Comparison of ENCODE assay signal across 1 cellular context in genomic region chr4:39044947-39045734, GRCh38.
TF ChIP-seq lines count a peak whose summit lies in the region.

No MANE protein-coding gene starts in this region.

TF ChIP-seq in K562, 482 proteins besides CTCF, POLR2A, EP300 and RAD21 (continued from another document and continues in another):
- TF ChIP-seq ZNF511 (CRISPR knock-in tag; IDR thresholded peaks at IDR 0.05): no peak
- TF ChIP-seq PREB (CRISPR knock-in tag; IDR thresholded peaks at IDR 0.05): no peak
- no peak for TF ChIP-seq ZNF24 (IDR thresholded peaks at IDR 0.05)
- no peak for TF ChIP-seq CBX3 (IDR thresholded peaks at IDR 0.05; ENCODE audit: borderline replicate concordance in 1 of 2, low read length in 2 of 2)
- TF ChIP-seq RREB1 (CRISPR knock-in tag; IDR thresholded peaks at IDR 0.05): no peak
- TF ChIP-seq TARDBP (IDR thresholded peaks at IDR 0.05): no peak
- TF ChIP-seq ZNF449 (CRISPR knock-in tag; IDR thresholded peaks at IDR 0.05): no peak
- TF ChIP-seq ZNF143 (CRISPR knock-in tag; IDR thresholded peaks at IDR 0.05): no peak
- no peak for TF ChIP-seq RFX7 (CRISPR knock-in tag; IDR thresholded peaks at IDR 0.05)
- TF ChIP-seq ZNF589 (CRISPR knock-in tag; IDR thresholded peaks at IDR 0.05; ENCODE audit: low read depth): 0 out of 2 replicates have a peak, but pooled peaks have one; percentile 36
- no peak for TF ChIP-seq CBFA2T2 (conservative IDR thresholded peaks at IDR 0.05)
- TF ChIP-seq SREBF1 (IDR thresholded peaks at IDR 0.05; ENCODE audit: borderline replicate concordance, low read depth, low read length): no peak
- TF ChIP-seq LARP7 (IDR thresholded peaks at IDR 0.05): no peak
- no peak for TF ChIP-seq TCFL5 (CRISPR knock-in tag; conservative IDR thresholded peaks at IDR 0.05)
- TF ChIP-seq THRAP3 (IDR thresholded peaks at IDR 0.05; ENCODE audit: borderline replicate concordance): no peak
- no peak for TF ChIP-seq ZNF354B (CRISPR knock-in tag; IDR thresholded peaks at IDR 0.05)
- peak; percentile 47; the same call in 1 of the 2 replicates for TF ChIP-seq CTBP1 (IDR thresholded peaks at IDR 0.05; ENCODE audit: borderline replicate concordance)
- TF ChIP-seq BRF1 (IDR thresholded peaks at IDR 0.05; ENCODE audit: borderline replicate concordance, extremely low read depth, insufficient read length): no peak
- TF ChIP-seq USF1 (CRISPR knock-in tag; IDR thresholded peaks at IDR 0.05): no peak
- TF ChIP-seq SMAD3 (CRISPR knock-in tag; conservative IDR thresholded peaks at IDR 0.05): no peak
- TF ChIP-seq FOXK2 (conservative IDR thresholded peaks at IDR 0.05 in 1 of 2, IDR thresholded peaks at IDR 0.05 in 1 of 2; ENCODE audit: low read depth in 2 of 2): no peak
- TF ChIP-seq MEIS2 (IDR thresholded peaks at IDR 0.05; ENCODE audit: partially characterized antibody): no peak
- TF ChIP-seq TOE1 (IDR thresholded peaks at IDR 0.05; ENCODE audit: borderline replicate concordance): no peak
- TF ChIP-seq TOE1 (CRISPR knock-in tag; IDR thresholded peaks at IDR 0.05; ENCODE audit: borderline replicate concordance, low read depth): no peak
- no peak for TF ChIP-seq PHF20 (IDR thresholded peaks at IDR 0.05; ENCODE audit: partially characterized antibody)
- no peak for TF ChIP-seq ZKSCAN8 (CRISPR knock-in tag; IDR thresholded peaks at IDR 0.05)
- no peak for TF ChIP-seq ZBTB34 (CRISPR knock-in tag; IDR thresholded peaks at IDR 0.05)
- no peak for TF ChIP-seq HLTF (IDR thresholded peaks at IDR 0.05)
- no peak for TF ChIP-seq SMAD2 (IDR thresholded peaks at IDR 0.05; ENCODE audit: low read depth, low read length)
- no peak for TF ChIP-seq ZNF707 (CRISPR knock-in tag; conservative IDR thresholded peaks at IDR 0.05)
- no peak for TF ChIP-seq ZNF12 (CRISPR knock-in tag; IDR thresholded peaks at IDR 0.05)
- TF ChIP-seq FOXK1 (CRISPR knock-in tag; IDR thresholded peaks at IDR 0.05; ENCODE audit: borderline replicate concordance): no peak
- TF ChIP-seq RNF219 (CRISPR knock-in tag; IDR thresholded peaks at IDR 0.05): no peak
- TF ChIP-seq PTTG1 (tag; IDR thresholded peaks at IDR 0.05; ENCODE audit: low read depth): no peak
- no peak for TF ChIP-seq ZBTB33 (CRISPR knock-in tag; IDR thresholded peaks at IDR 0.05)
- no peak for TF ChIP-seq MBD2 (IDR thresholded peaks at IDR 0.05; ENCODE audit: borderline replicate concordance, low read depth)
- TF ChIP-seq SMAD1 (IDR thresholded peaks at IDR 0.05; ENCODE audit: low read depth, low read length, partially characterized antibody): no peak
- TF ChIP-seq THAP12 (CRISPR knock-in tag; IDR thresholded peaks at IDR 0.05): no peak
- TF ChIP-seq RBM22 (IDR thresholded peaks at IDR 0.05; ENCODE audit: low read depth, low read length, poor library complexity, severe bottlenecking): no peak
- TF ChIP-seq PHF8 (IDR thresholded peaks at IDR 0.05; ENCODE audit: borderline replicate concordance, low read length): peak; percentile 63; the same call in 1 of the 2 replicates
- TF ChIP-seq ZNF184 (CRISPR knock-in tag; IDR thresholded peaks at IDR 0.05): no peak
- TF ChIP-seq CHAMP1 (IDR thresholded peaks at IDR 0.05): no peak
- TF ChIP-seq ETV6 (IDR thresholded peaks at IDR 0.05; ENCODE audit: borderline replicate concordance in 1 of 2, low read depth in 2 of 2, low read length in 1 of 2): no peak
- no peak for TF ChIP-seq ETV6 (CRISPR knock-in tag; IDR thresholded peaks at IDR 0.05; ENCODE audit: borderline replicate concordance)
- TF ChIP-seq BRD4 (IDR thresholded peaks at IDR 0.05): no peak
